12 cellular contexts compared by ENCODE assay signal in the genomic region with DNA sequence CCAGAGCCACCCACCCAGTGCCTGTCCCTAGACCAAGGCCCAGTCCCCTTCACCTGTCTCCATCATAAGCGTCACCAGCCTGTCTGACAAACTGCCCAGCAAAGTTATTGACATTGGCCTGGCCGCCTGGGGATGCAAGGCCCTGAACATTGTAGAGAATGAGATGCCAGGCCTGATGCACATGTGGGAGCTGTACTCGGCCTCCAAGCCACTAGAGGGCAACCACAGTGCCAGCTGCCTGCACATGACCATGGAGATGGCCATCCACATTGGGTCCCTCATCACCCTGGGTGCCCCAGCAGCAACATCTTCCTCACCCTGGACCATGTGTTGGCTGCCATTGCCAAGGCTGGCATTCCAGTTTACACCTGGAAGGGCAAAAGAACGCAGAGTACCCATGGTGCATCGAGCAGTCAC.
A peak's percentile ranks its signal among the peaks of the same experiment; 100 is the strongest.
DNase-seq lines count a peak whose midpoint lies in the region; ATAC-seq and TF ChIP-seq lines count a peak whose summit lies in the region.
"Had no signal": no experiment of that assay in that cellular context is flagged by ENCODE, and none has a peak within 500 bp of the region (broad histone marks: within the 10 kb centered on the region; RNA-seq: fewer than 3 reads in every experiment).

No MANE protein-coding gene starts in this region.

- TF ChIP-seq CTCF in MM.1S (IDR thresholded peaks at IDR 0.05; ENCODE audit: low read length) (peak; percentile 56), brain microvascular endothelial cell (IDR thresholded peaks at IDR 0.05; ENCODE audit: low read depth, low read length, missing control alignments) (peak; percentile 36)

- H3K27me3 ChIP-seq in MM.1S (replicated peaks; ENCODE audit: insufficient read depth, low read length) (no peaks in the 10 kb centered on the region), brain microvascular endothelial cell (replicated peaks) (peaks cover 5% of the 10 kb centered on the region)
- H3K27me3 ChIP-seq: body of pancreas had no signal

- H3K27ac ChIP-seq in MM.1S (ENCODE audit: low read length) (no peak overlapping the region), brain microvascular endothelial cell (no peak overlapping the region)
- H3K27ac ChIP-seq: body of pancreas, lower lobe of right lung had no signal

- H3K4me2 ChIP-seq in MM.1S (ENCODE audit: low read depth, low read length): no peak overlapping the region

- H3K9me2 ChIP-seq in MM.1S (replicated peaks; ENCODE audit: insufficient read depth, low read length): no peaks in the 10 kb centered on the region

- H3K36me3 ChIP-seq in MM.1S (replicated peaks; ENCODE audit: insufficient read depth, low read length) (no peaks in the 10 kb centered on the region), brain microvascular endothelial cell (replicated peaks) (no peaks in the 10 kb centered on the region)
- H3K36me3 ChIP-seq: lower lobe of right lung had no signal

- no peaks in the 10 kb centered on the region for H3K9me3 ChIP-seq in MM.1S (replicated peaks; ENCODE audit: insufficient read depth, low read length)
- H3K9me3 ChIP-seq: body of pancreas, lower lobe of right lung had no signal

- ATAC-seq in GM21737 (IDR thresholded peaks at IDR 0.05; ENCODE audit: unreplicated experiment): no peak
- ATAC-seq: body of pancreas; lower lobe of right lung; stimulated activated memory B cell treated with anti-CD40 and anti-IgM and Interleukin-4, amounts not matched to agents 10 μg/mL and 1 μg/mL and 100 μg/mL, for 72 hours had no signal

- no peaks in the 10 kb centered on the region for H3F3A ChIP-seq in MM.1S (ENCODE audit: insufficient read depth, low read length)

- no peaks in the 10 kb centered on the region for H3K79me2 ChIP-seq in MM.1S (ENCODE audit: low read length)

- peak; percentile 58 for DNase-seq in activated CD4-positive, alpha-beta T cell treated with anti-CD3 and anti-CD28 coated beads for 48 hours
- DNase-seq in activated CD4-positive, alpha-beta T cell treated with anti-CD3 and anti-CD28 coated beads for 4 hours: no peak
- peak; percentile 19 for DNase-seq in MM.1S
- no peak for DNase-seq in brain microvascular endothelial cell
- peak; percentile 48 for DNase-seq in stimulated activated CD8-positive, alpha-beta memory T cell treated with anti-CD3 and anti-CD28 coated beads, Interleukin-4, amount 100 ng/mL, for 48 hours
- no peak for DNase-seq in mesenteric fat pad (ENCODE audit: low spot score)
- no peak for DNase-seq in NCI-H774 (lab: John Stamatoyannopoulos, UW)
- DNase-seq: lower lobe of right lung, NCI-H524 had no signal

- H3K4me3 ChIP-seq in MM.1S (ENCODE audit: low read length) (no peak overlapping the region), brain microvascular endothelial cell (ENCODE audit: low read depth, low read length) (no peak overlapping the region)
- H3K4me3 ChIP-seq: body of pancreas, lower lobe of right lung had no signal

- H2AFZ ChIP-seq in MM.1S (ENCODE audit: low read length): peak overlapping the region; percentile 47

- no peak overlapping the region for H3K9ac ChIP-seq in MM.1S (ENCODE audit: low read length)

- no peaks in the 10 kb centered on the region for H4K20me1 ChIP-seq in MM.1S (ENCODE audit: insufficient read depth, low read length)

- no peaks in the 10 kb centered on the region for H3K4me1 ChIP-seq in MM.1S (ENCODE audit: low read length)
- H3K4me1 ChIP-seq: body of pancreas, lower lobe of right lung had no signal

- in situ Hi-C loops in brain microvascular endothelial cell (cut with HindIII; ENCODE audit: low pct_ligation_motif_present, low sequenced_read_pairs): no loop called here

Comparison
In these comparisons a context has a peak if more than half of its experiments do, and no peak if none do; other contexts are left out.
1. DNase-seq: peak in activated CD4-positive, alpha-beta T cell treated with anti-CD3 and anti-CD28 coated beads for 48 hours (single experiment), MM.1S (single experiment) and stimulated activated CD8-positive, alpha-beta memory T cell treated with anti-CD3 and anti-CD28 coated beads, Interleukin-4, amount 100 ng/mL, for 48 hours (single experiment); none in activated CD4-positive, alpha-beta T cell treated with anti-CD3 and anti-CD28 coated beads for 4 hours (0 of 2), brain microvascular endothelial cell (single experiment), mesenteric fat pad (single experiment) and NCI-H774 (single experiment).